Comparison of ENCODE assay signal across 34 cellular contexts in genomic region chr18:22657619-22658018, GRCh38.
"Had no signal": no experiment of that assay in that cellular context is flagged by ENCODE, and none has a peak within 500 bp of the region (broad histone marks: within the 10 kb centered on the region; RNA-seq: fewer than 3 reads in every experiment).

No MANE protein-coding gene starts in this region.

- H3K36me3 ChIP-seq: adrenal gland, ascending aorta, brain microvascular endothelial cell, breast epithelium, cardiac muscle cell had no signal

- ATAC-seq: activated naive CD4-positive, alpha-beta T cell treated with anti-CD3 and anti-CD28 coated beads, Interleukin-2, amount 50 U/mL, for 72 hours; activated naive CD8-positive, alpha-beta T cell treated with anti-CD3 and anti-CD28 coated beads, Interleukin-2, amount 50 U/mL, for 24 hours; activated T-cell treated with anti-CD3 and anti-CD28 coated beads, Interleukin-2, amount 50 U/mL, for 4 hours; activated T-cell treated with anti-CD3 and anti-CD28 coated beads, Interleukin-2, amount 50 U/mL, for 72 hours; activated T-helper 17 cell treated with anti-CD3 and anti-CD28 coated beads, Interleukin-2, amount 50 U/mL, for 72 hours; body of pancreas had no signal

- H3K27me3 ChIP-seq: adrenal gland, ascending aorta, body of pancreas, brain microvascular endothelial cell, breast epithelium, cardiac muscle cell had no signal

- H3K4me1 ChIP-seq: adrenal gland, ascending aorta, body of pancreas, breast epithelium had no signal

- H3K9me3 ChIP-seq: body of pancreas had no signal

- H3K4me3 ChIP-seq: adrenal gland, ascending aorta, body of pancreas, breast epithelium, cardiac muscle cell had no signal

- H3K27ac ChIP-seq: adrenal gland, ascending aorta, body of pancreas, brain microvascular endothelial cell, breast epithelium, cardiac muscle cell had no signal

- FAIRE-seq: astrocyte, bronchial epithelial cell had no signal

- DNase-seq: activated effector memory CD4-positive, alpha-beta T cell treated with anti-CD3 and anti-CD28 coated beads, Interleukin-2, amount 50 U/mL, for 16 hours; activated effector memory CD4-positive, alpha-beta T cell treated with Interleukin-2 at 50 U/mL for 16 hours; activated gamma-delta T cell; activated gamma-delta T cell treated with Interleukin-2 at 50 U/mL for 16 hours; activated naive CD4-positive, alpha-beta T cell; activated naive CD4-positive, alpha-beta T cell treated with anti-CD3 and anti-CD28 coated beads for 36 hours; activated naive CD4-positive, alpha-beta T cell treated with anti-CD3 and anti-CD28 coated beads, Interleukin-2, amount 10 ng/mL, durations not matched to agents 7 days and 5 days; activated naive CD4-positive, alpha-beta T cell treated with anti-CD3 and anti-CD28 coated beads, Interleukin-2, amount 50 U/mL, for 16 hours; activated naive CD4-positive, alpha-beta T cell treated with Interleukin-2 at 50 U/mL for 16 hours; activated naive CD8-positive, alpha-beta T cell treated with anti-CD3 and anti-CD28 coated beads for 36 hours; activated naive CD8-positive, alpha-beta T cell treated with anti-CD3 and anti-CD28 coated beads, Interleukin-2, amount 10 ng/mL, durations not matched to agents 7 days and 5 days; activated naive CD8-positive, alpha-beta T cell treated with anti-CD3 and anti-CD28 coated beads, Interleukin-2, amount 50 U/mL, for 24 hours; activated T-cell treated with anti-CD3 and anti-CD28 coated beads, Interleukin-2, amount 50 U/mL, for 1 hour; activated T-cell treated with anti-CD3 and anti-CD28 coated beads, Interleukin-2, amount 50 U/mL, for 24 hours; activated T-cell treated with anti-CD3 and anti-CD28 coated beads, Interleukin-2, amount 50 U/mL, for 4 hours; activated T-cell treated with anti-CD3 and anti-CD28 coated beads, Interleukin-2, amount 50 U/mL, for 48 hours; activated T-cell treated with anti-CD3 and anti-CD28 coated beads, Interleukin-2, amount 50 U/mL, for 72 hours; adrenal gland; amniotic stem cell; amygdala; anterior cingulate cortex; aorta; body of pancreas; brain microvascular endothelial cell; caudate nucleus; central memory CD4-positive, alpha-beta T cell; cerebellar nuclear complex had no signal
